Comparison of ENCODE assay signal across 18 cellular contexts in the genomic region with DNA sequence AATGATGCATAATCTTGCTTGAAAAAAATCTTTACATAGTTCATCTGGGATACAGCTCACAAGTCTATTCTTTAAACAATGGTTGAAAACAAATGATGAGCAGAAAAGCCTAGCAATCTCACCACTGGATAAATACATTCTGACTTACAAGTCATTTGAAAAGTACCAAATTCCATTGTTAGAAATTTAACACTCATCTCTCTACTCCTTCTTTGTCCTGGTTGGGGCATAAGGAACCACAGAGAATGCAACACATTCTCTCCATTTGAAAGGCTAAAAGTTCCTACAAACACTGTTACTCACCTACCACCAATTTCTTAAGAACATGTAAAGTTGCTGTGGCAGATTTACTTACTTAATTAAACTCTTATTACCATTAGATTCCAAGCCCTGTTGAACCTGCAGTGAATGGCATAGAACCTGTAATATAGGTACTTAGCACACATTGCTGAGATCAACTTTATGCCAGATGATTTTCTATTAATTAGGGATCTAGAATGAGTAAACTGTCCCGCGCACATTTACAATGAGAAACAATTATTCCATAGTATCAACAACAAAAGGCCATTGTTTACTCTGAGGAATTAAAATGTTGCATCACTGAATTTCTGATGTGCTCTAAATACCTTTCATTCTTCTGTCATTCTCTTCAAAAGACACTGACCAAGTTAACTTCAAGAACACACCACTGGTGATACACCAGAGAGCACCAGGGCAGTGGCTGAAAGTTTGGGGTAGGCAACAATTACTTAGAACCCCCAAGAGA.
DNase-seq lines count a peak whose midpoint lies in the region; ATAC-seq and TF ChIP-seq lines count a peak whose summit lies in the region.
"Had no signal": no experiment of that assay in that cellular context is flagged by ENCODE, and none has a peak within 500 bp of the region (broad histone marks: within the 10 kb centered on the region; RNA-seq: fewer than 3 reads in every experiment).

No MANE protein-coding gene starts in this region.

- H3K4me3 Mint-ChIP-seq in neural progenitor cell, result no peak overlapping the region
- H3K4me3 Mint-ChIP-seq: activated CD8-positive, alpha-beta memory T cell treated with anti-CD3 and anti-CD28 coated beads, Interleukin-2, amount 10 ng/mL, durations not matched to agents 7 days and 5 days; CD8-positive, alpha-beta T cell; stimulated activated naive CD8-positive, alpha-beta T cell treated with anti-CD3 and anti-CD28 coated beads, Interleukin-15, Interleukin-2, amounts not matched to agents 100 ng/mL and 50 ng/mL, for 24 hours had no signal

- H3K4me3 ChIP-seq in Karpas-422 (ENCODE audit: low read length), result no peak overlapping the region
- H3K4me3 ChIP-seq in neural progenitor cell, result no peak overlapping the region
- H3K4me3 ChIP-seq: colonic mucosa, gastroesophageal sphincter, right lobe of liver had no signal

- H3K27me3 Mint-ChIP-seq in neural progenitor cell (ENCODE audit: insufficient read depth, low read depth), result peaks cover 4% of the 10 kb centered on the region
- H3K27me3 Mint-ChIP-seq: stimulated activated naive CD8-positive, alpha-beta T cell treated with anti-CD3 and anti-CD28 coated beads, Interleukin-15, Interleukin-2, amounts not matched to agents 100 ng/mL and 50 ng/mL, for 24 hours had no signal

- H3K9me2 ChIP-seq in Karpas-422 (replicated peaks; ENCODE audit: insufficient read depth, low read length), result no peaks in the 10 kb centered on the region

- no peaks in the 10 kb centered on the region for H3K79me2 ChIP-seq in Karpas-422 (ENCODE audit: low read length)
- no peaks in the 10 kb centered on the region for H3K79me2 ChIP-seq in neural progenitor cell (ENCODE audit: low read depth)

- H3K4me2 ChIP-seq in Karpas-422 (ENCODE audit: low read depth, low read length, poor library complexity, severe bottlenecking) (no peak overlapping the region), neural progenitor cell (no peak overlapping the region)

- no peak overlapping the region for H3K27ac Mint-ChIP-seq in neural progenitor cell
- H3K27ac Mint-ChIP-seq: activated CD8-positive, alpha-beta memory T cell treated with anti-CD3 and anti-CD28 coated beads, Interleukin-2, amount 10 ng/mL, durations not matched to agents 7 days and 5 days; CD8-positive, alpha-beta T cell; stimulated activated naive CD8-positive, alpha-beta T cell treated with anti-CD3 and anti-CD28 coated beads, Interleukin-15, Interleukin-2, amounts not matched to agents 100 ng/mL and 50 ng/mL, for 24 hours had no signal

- peaks cover 13% of the 10 kb centered on the region for H3K36me3 Mint-ChIP-seq in neural progenitor cell
- H3K36me3 Mint-ChIP-seq: activated CD8-positive, alpha-beta memory T cell treated with anti-CD3 and anti-CD28 coated beads, Interleukin-2, amount 10 ng/mL, durations not matched to agents 7 days and 5 days; CD8-positive, alpha-beta T cell had no signal

- H3K4me1 ChIP-seq in Karpas-422 (ENCODE audit: low read length) (no peaks in the 10 kb centered on the region), neural progenitor cell (peaks cover 10% of the 10 kb centered on the region)
- H3K4me1 ChIP-seq: colonic mucosa had no signal

- H3K9me3 Mint-ChIP-seq in neural progenitor cell, result no peaks in the 10 kb centered on the region
- H3K9me3 Mint-ChIP-seq: CD8-positive, alpha-beta T cell; stimulated activated naive CD8-positive, alpha-beta T cell treated with anti-CD3 and anti-CD28 coated beads, Interleukin-15, Interleukin-2, amounts not matched to agents 100 ng/mL and 50 ng/mL, for 24 hours had no signal

- peaks cover 4% of the 10 kb centered on the region for H3K4me1 Mint-ChIP-seq in neural progenitor cell
- H3K4me1 Mint-ChIP-seq: activated CD8-positive, alpha-beta memory T cell treated with anti-CD3 and anti-CD28 coated beads, Interleukin-2, amount 10 ng/mL, durations not matched to agents 7 days and 5 days had no signal

- no peaks in the 10 kb centered on the region for H3K9me3 ChIP-seq in Karpas-422 (ENCODE audit: low read length)
- H3K9me3 ChIP-seq in neural progenitor cell (ENCODE audit: low read depth), result no peaks in the 10 kb centered on the region
- H3K9me3 ChIP-seq: colonic mucosa, gastroesophageal sphincter, right lobe of liver had no signal

- peak; percentile 13 for DNase-seq in GM03348 (ENCODE audit: low spot score)
- DNase-seq in Karpas-422, result peak; percentile 14
- DNase-seq in neural progenitor cell (ENCODE audit: low spot score), result no peak
- no peak for DNase-seq in NOMO-1 treated with DMSO at 0.1 percent for 48 hours (lab: John Stamatoyannopoulos, UW; ENCODE audit: unreplicated experiment)
- DNase-seq: activated CD8-positive, alpha-beta memory T cell treated with anti-CD3 and anti-CD28 coated beads, Interleukin-2, amount 10 ng/mL, durations not matched to agents 7 days and 5 days; activated effector memory CD4-positive, alpha-beta T cell treated with anti-CD3 and anti-CD28 coated beads, Interleukin-2, amount 50 U/mL, for 16 hours; CD8-positive, alpha-beta T cell; colonic mucosa; NCI-H146; NCI-H2227 treated with DMSO at 0.1 percent for 48 hours; occipital lobe; right lobe of liver had no signal

- H3K36me3 ChIP-seq in Karpas-422 (ENCODE audit: insufficient read depth, low read length), result no peaks in the 10 kb centered on the region
- no peaks in the 10 kb centered on the region for H3K36me3 ChIP-seq in neural progenitor cell
- H3K36me3 ChIP-seq: colonic mucosa, gastroesophageal sphincter, right lobe of liver had no signal

- H3F3A ChIP-seq in neural progenitor cell (ENCODE audit: low read depth), result no peaks in the 10 kb centered on the region

- H3K9ac ChIP-seq in Karpas-422 (ENCODE audit: low read length) (no peak overlapping the region), neural progenitor cell (no peak overlapping the region)

- no peak for TF ChIP-seq CTCF in neural progenitor cell (IDR thresholded peaks at IDR 0.05)

- H3K27me3 ChIP-seq in Karpas-422 (ENCODE audit: low read length), result no peaks in the 10 kb centered on the region
- H3K27me3 ChIP-seq in neural progenitor cell, result no peaks in the 10 kb centered on the region
- H3K27me3 ChIP-seq: colonic mucosa, gastroesophageal sphincter, right lobe of liver had no signal

- H4K20me1 ChIP-seq in Karpas-422 (ENCODE audit: insufficient read depth, low read depth, low read length) (no peaks in the 10 kb centered on the region), neural progenitor cell (ENCODE audit: low read depth) (no peaks in the 10 kb centered on the region)

- H3K27ac ChIP-seq in Karpas-422 (ENCODE audit: low read length) (no peak overlapping the region), cingulate gyrus (ENCODE audit: low read depth, low read length) (peak overlapping the region; percentile 90), neural progenitor cell (peak overlapping the region; percentile 47)
- H3K27ac ChIP-seq: colonic mucosa, right lobe of liver had no signal

- ATAC-seq in GM21515 (IDR thresholded peaks at IDR 0.05; ENCODE audit: unreplicated experiment) (no peak), HG03432 (IDR thresholded peaks at IDR 0.05; ENCODE audit: unreplicated experiment) (no peak), GM18498 (IDR thresholded peaks at IDR 0.05; ENCODE audit: unreplicated experiment) (no peak)
- ATAC-seq: activated CD8-positive, alpha-beta memory T cell treated with anti-CD3 and anti-CD28 coated beads, Interleukin-2, amount 10 ng/mL, durations not matched to agents 7 days and 5 days; CD8-positive, alpha-beta T cell; gastroesophageal sphincter; right lobe of liver had no signal

- H2AFZ ChIP-seq in Karpas-422 (ENCODE audit: low read length), result no peak overlapping the region
- no peak overlapping the region for H2AFZ ChIP-seq in neural progenitor cell (replicated peaks)

Comparison
In these comparisons a context has a peak if more than half of its experiments do, and no peak if none do; other contexts are left out.
1. DNase-seq: peak in GM03348 (single experiment) and Karpas-422 (single experiment); none in neural progenitor cell (single experiment) and NOMO-1 treated with DMSO at 0.1 percent for 48 hours (single experiment).